Comparison of ENCODE assay signal across 14 cellular contexts in the genomic region with DNA sequence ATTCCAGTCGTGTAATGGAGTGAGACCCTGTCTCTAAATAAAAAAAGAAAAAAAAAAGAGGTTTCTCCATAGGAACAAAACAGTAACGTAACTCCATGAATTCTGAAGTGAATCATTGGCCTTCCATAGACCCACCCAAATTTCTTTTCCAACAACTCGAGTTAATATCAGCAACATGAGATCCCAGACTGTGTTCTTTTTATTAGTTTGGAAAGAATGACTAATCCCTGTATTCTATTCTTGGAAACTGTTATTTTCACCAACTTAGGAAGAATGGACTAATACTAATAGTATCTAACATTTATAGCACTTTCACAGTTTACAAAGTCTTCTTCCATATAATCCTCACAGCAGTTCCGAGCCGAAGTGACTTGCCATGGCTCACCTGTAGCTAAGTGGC.
A peak's percentile ranks its signal among the peaks of the same experiment; 100 is the strongest.
DNase-seq lines count a peak whose midpoint lies in the region; ATAC-seq and TF ChIP-seq lines count a peak whose summit lies in the region.
"Had no signal": no experiment of that assay in that cellular context is flagged by ENCODE, and none has a peak within 500 bp of the region (broad histone marks: within the 10 kb centered on the region; RNA-seq: fewer than 3 reads in every experiment).

No MANE protein-coding gene starts in this region.

- DNase-seq in EH (ENCODE audit: low read depth) (peak; percentile 92), choroid plexus epithelial cell (ENCODE audit: low read depth) (peak; percentile 19), right cardiac atrium (no peak), stomach (no peak), left lobe of liver (ENCODE audit: low spot score) (no peak)
- DNase-seq: activated effector memory CD4-positive, alpha-beta T cell treated with Interleukin-2 at 50 U/mL for 16 hours; MV-4-11; NCI-H2171; nucleus accumbens had no signal

- H3K4me2 ChIP-seq in skeletal muscle satellite cell (ENCODE audit: low read length): peak overlapping the region; percentile 4
- H3K4me2 ChIP-seq: BLaER1 had no signal

- H3K36me3 ChIP-seq in skeletal muscle satellite cell (ENCODE audit: insufficient read depth, low read length) (no peaks in the 10 kb centered on the region), stomach (no peaks in the 10 kb centered on the region)
- H3K36me3 ChIP-seq: BLaER1 had no signal

- TF ChIP-seq CTCF in choroid plexus epithelial cell (conservative IDR thresholded peaks at IDR 0.05; ENCODE audit: low read depth, low read length): no peak
- TF ChIP-seq CTCF in stomach (IDR thresholded peaks at IDR 0.05): no peak

- no peaks in the 10 kb centered on the region for H3K27me3 ChIP-seq in right cardiac atrium (ENCODE audit: control insufficient read depth, insufficient read depth)
- no peaks in the 10 kb centered on the region for H3K27me3 ChIP-seq in skeletal muscle satellite cell (ENCODE audit: control insufficient read depth, insufficient read depth, low read length)
- H3K27me3 ChIP-seq in stomach: no peaks in the 10 kb centered on the region
- H3K27me3 ChIP-seq: BLaER1 had no signal

- TF ChIP-seq EP300 in stomach (IDR thresholded peaks at IDR 0.05): no peak

- peaks cover 2% of the 10 kb centered on the region for H3K4me1 ChIP-seq in right cardiac atrium (ENCODE audit: control insufficient read depth, insufficient read depth, low read length)
- H3K4me1 ChIP-seq in skeletal muscle satellite cell (ENCODE audit: control insufficient read depth, insufficient read depth, low read length): peaks cover 56% of the 10 kb centered on the region
- H3K4me1 ChIP-seq in stomach: peaks cover 0 to 13% (median 3%) of the 10 kb centered on the region in 4 donors
- H3K4me1 ChIP-seq: BLaER1 had no signal

- intact Hi-C loops in right cardiac atrium (cut with DNase I): no loop called here
- intact Hi-C loops in stomach (cut with DNase I; ENCODE audit: low total_unique reads): no loop called here

- peak overlapping the region; percentile 60 for H3K9ac ChIP-seq in skeletal muscle satellite cell (ENCODE audit: low read depth, low read length)
- H3K9ac ChIP-seq: BLaER1 had no signal

- ATAC-seq in right cardiac atrium (peak; percentile 77 to 80), HG03565 (IDR thresholded peaks at IDR 0.05; ENCODE audit: unreplicated experiment) (no peak), GM19351 (IDR thresholded peaks at IDR 0.05; ENCODE audit: unreplicated experiment) (no peak), left lobe of liver (no peak)

- H3K9me3 ChIP-seq in right cardiac atrium (ENCODE audit: control insufficient read depth, low read length): no peaks in the 10 kb centered on the region
- H3K9me3 ChIP-seq in skeletal muscle satellite cell (replicated peaks; ENCODE audit: low read length): no peaks in the 10 kb centered on the region
- no peaks in the 10 kb centered on the region for H3K9me3 ChIP-seq in stomach

- 63% methylated on average over 5 of the region's 5 CpGs for WGBS in right cardiac atrium
- WGBS in stomach, 5 donors: 64 to 85% (median 82%) methylated on average over 5 of the region's 5 CpGs

- H3K4me3 ChIP-seq in choroid plexus epithelial cell (ENCODE audit: low read depth, low read length) (no peak overlapping the region), right cardiac atrium (ENCODE audit: low read length) (no peak overlapping the region), skeletal muscle satellite cell (ENCODE audit: low read length) (no peak overlapping the region), stomach (no peak overlapping the region)
- H3K4me3 ChIP-seq: BLaER1, SK-N-MC had no signal

- H3K27ac ChIP-seq in right cardiac atrium (ENCODE audit: low read length) (peak overlapping the region; percentile 64), stomach (peak overlapping the region in 1 of 5 donors; percentile 57)
- H3K27ac ChIP-seq: BLaER1, SK-N-MC had no signal

- TF ChIP-seq POLR2A in stomach (IDR thresholded peaks at IDR 0.05): no peak

Comparison
In these comparisons a context has a peak if more than half of its experiments do, and no peak if none do; other contexts are left out.
1. DNase-seq: peak in EH (single experiment) and choroid plexus epithelial cell (single experiment); none in right cardiac atrium (0 of 3), stomach (single experiment) and left lobe of liver (single experiment).
2. ATAC-seq: peak in right cardiac atrium (2 of 2); none in HG03565 (single experiment), GM19351 (single experiment) and left lobe of liver (single experiment).